In the genomic region with DNA sequence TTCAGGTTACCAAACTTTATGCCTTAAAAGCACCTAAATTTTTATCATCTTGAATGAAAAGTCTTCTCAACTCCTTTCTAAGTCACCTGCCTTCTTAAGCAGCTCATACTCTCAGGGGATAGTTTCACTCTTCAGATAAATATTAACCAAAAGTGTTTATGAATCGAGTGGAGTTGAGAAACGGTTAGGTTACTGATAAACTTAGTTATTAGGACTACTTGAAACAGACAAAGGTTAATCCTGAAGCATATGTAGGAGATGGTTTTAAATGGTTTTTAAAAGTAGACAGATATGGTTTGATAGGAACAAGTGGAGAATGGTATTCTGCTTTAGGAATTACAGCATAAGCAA, we compare ENCODE assay signal across 15 cellular contexts.
A peak's percentile ranks its signal among the peaks of the same experiment; 100 is the strongest.
DNase-seq lines count a peak whose midpoint lies in the region; ATAC-seq and TF ChIP-seq lines count a peak whose summit lies in the region.
"Had no signal": no experiment of that assay in that cellular context is flagged by ENCODE, and none has a peak within 500 bp of the region (broad histone marks: within the 10 kb centered on the region; RNA-seq: fewer than 3 reads in every experiment).

No MANE protein-coding gene starts in this region.

- peak overlapping the region; percentile 15 to 32 (median 17) for H3K4me3 Mint-ChIP-seq in nephron
- H3K4me3 Mint-ChIP-seq: naive B cell had no signal

- no peaks in the 10 kb centered on the region for H3K27me3 Mint-ChIP-seq in nephron (ENCODE audit: low read depth)

- peak; percentile 82 for ATAC-seq in GM19043 (IDR thresholded peaks at IDR 0.05; ENCODE audit: low read depth, unreplicated experiment)
- peak; percentile 85 for ATAC-seq in GM21825 (IDR thresholded peaks at IDR 0.05; ENCODE audit: unreplicated experiment)
- ATAC-seq in HG03175 (IDR thresholded peaks at IDR 0.05; ENCODE audit: unreplicated experiment), result peak; percentile 85
- no peak for ATAC-seq in GM19035 (IDR thresholded peaks at IDR 0.05; ENCODE audit: unreplicated experiment)

- peak overlapping the region; percentile 95 to 98 (median 96) for H3K27ac Mint-ChIP-seq in nephron
- H3K27ac Mint-ChIP-seq: naive B cell had no signal

- H3K4me1 Mint-ChIP-seq in nephron, result peaks cover 25% of the 10 kb centered on the region
- H3K4me1 Mint-ChIP-seq: naive B cell had no signal

- DNase-seq in amygdala (lab: John Stamatoyannopoulos, UW) (no peak), 8988T (no peak)
- no peak for DNase-seq in activated naive CD4-positive, alpha-beta T cell treated with anti-CD3 and anti-CD28 coated beads, Interleukin-2, amount 50 U/mL, for 16 hours
- DNase-seq: anterior cingulate cortex; dorsolateral prefrontal cortex; H7; islet precursor cell; naive B cell; NCI-H146; NK-92 treated with Interleukin-12 subunit alpha and Interleukin-12 subunit beta, amount 100 ng/mL, for 24 hours had no signal

- no peaks in the 10 kb centered on the region for H3K9me3 Mint-ChIP-seq in nephron
- H3K9me3 Mint-ChIP-seq: naive B cell had no signal

- peaks cover 65% of the 10 kb centered on the region for H3K36me3 Mint-ChIP-seq in nephron (ENCODE audit: low read depth)
- H3K36me3 Mint-ChIP-seq: naive B cell had no signal

- TF ChIP-seq CTCF in nephron (IDR thresholded peaks at IDR 0.05; ENCODE audit: unreplicated experiment in 3 of 3), result no peak
